ENCODE assay signal across 1 cellular context in the genomic region with DNA sequence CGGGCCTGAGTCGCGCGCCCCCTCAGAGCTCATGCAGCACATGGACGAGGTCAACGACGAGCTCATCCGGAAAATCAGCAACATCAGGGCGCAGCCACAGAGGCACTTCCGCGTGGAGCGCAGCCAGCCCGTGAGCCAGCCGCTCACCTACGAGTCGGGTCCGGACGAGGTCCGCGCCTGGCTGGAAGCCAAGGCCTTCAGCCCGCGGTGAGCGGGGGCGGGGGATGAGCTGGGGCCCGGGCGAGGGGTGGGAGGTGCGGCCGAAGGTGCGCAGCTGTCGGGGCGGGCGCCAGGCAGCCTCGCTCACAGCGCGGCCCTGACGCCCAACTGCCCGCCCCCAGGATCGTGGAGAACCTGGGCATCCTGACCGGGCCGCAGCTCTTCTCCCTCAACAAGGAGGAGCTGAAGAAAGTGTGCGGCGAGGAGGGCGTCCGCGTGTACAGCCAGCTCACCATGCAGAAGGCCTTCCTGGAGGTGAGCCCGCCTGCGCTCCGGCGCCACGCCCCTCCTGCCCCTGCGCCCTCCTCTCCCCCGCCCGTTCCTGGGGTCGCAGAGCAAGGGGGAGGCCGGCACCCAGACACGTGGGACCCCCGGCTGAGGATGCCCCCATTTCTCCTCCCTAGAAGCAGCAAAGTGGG.
A peak's percentile ranks its signal among the peaks of the same experiment; 100 is the strongest.
TF ChIP-seq lines count a peak whose summit lies in the region.

No MANE protein-coding gene starts in this region.

TF ChIP-seq in K562, 482 proteins besides CTCF, POLR2A, EP300 and RAD21 (continued from another document):
- TF ChIP-seq, protein P1, sequence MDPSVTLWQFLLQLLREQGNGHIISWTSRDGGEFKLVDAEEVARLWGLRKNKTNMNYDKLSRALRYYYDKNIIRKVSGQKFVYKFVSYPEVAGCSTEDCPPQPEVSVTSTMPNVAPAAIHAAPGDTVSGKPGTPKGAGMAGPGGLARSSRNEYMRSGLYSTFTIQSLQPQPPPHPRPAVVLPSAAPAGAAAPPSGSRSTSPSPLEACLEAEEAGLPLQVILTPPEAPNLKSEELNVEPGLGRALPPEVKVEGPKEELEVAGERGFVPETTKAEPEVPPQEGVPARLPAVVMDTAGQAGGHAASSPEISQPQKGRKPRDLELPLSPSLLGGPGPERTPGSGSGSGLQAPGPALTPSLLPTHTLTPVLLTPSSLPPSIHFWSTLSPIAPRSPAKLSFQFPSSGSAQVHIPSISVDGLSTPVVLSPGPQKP (CRISPR knock-in tag; IDR thresholded peaks at IDR 0.05) = no peak
- TF ChIP-seq, protein P2, sequence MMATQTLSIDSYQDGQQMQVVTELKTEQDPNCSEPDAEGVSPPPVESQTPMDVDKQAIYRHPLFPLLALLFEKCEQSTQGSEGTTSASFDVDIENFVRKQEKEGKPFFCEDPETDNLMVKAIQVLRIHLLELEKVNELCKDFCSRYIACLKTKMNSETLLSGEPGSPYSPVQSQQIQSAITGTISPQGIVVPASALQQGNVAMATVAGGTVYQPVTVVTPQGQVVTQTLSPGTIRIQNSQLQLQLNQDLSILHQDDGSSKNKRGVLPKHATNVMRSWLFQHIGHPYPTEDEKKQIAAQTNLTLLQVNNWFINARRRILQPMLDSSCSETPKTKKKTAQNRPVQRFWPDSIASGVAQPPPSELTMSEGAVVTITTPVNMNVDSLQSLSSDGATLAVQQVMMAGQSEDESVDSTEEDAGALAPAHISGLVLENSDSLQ (IDR thresholded peaks at IDR 0.05) = no peak
- TF ChIP-seq TFAP4 (CRISPR knock-in tag; IDR thresholded peaks at IDR 0.05; ENCODE audit: borderline replicate concordance) (peak; percentile 44; the same call in 1 of the 2 replicates), E2F6 (IDR thresholded peaks at IDR 0.05; ENCODE audit: borderline replicate concordance in 1 of 2, extremely low read depth in 1 of 2, insufficient read depth in 1 of 2, insufficient read length in 1 of 2, low read depth in 1 of 2, low read length in 1 of 2, poor library complexity in 1 of 2, severe bottlenecking in 1 of 2) (peak; percentile 67 to 81), XRCC5 (IDR thresholded peaks at IDR 0.05; ENCODE audit: low read depth, low read length) (no peak), DDX20 (tag; IDR thresholded peaks at IDR 0.05; ENCODE audit: low read depth) (no peak), RNF2 (IDR thresholded peaks at IDR 0.05) (peak; percentile 42; the same call in 1 of the 2 replicates), ZNF75A (CRISPR knock-in tag; IDR thresholded peaks at IDR 0.05) (no peak), ETV1 (tag; conservative IDR thresholded peaks at IDR 0.05; ENCODE audit: low read depth) (no peak), ELF1 (tag; IDR thresholded peaks at IDR 0.05) (peak; percentile 88), HDGF (IDR thresholded peaks at IDR 0.05) (no peak), CREM (IDR thresholded peaks at IDR 0.05; ENCODE audit: low read depth) (0 out of 2 replicates have a peak, but pooled peaks have one; percentile 30), TAF1 (IDR thresholded peaks at IDR 0.05; ENCODE audit: control insufficient read depth, extremely low read depth, insufficient read depth, low read length, severe bottlenecking) (peak; percentile 45), ZNF764 (CRISPR knock-in tag; IDR thresholded peaks at IDR 0.05; ENCODE audit: low read depth) (no peak), POLR3G (IDR thresholded peaks at IDR 0.05; ENCODE audit: extremely low read depth, insufficient read length, insufficient replicate concordance) (no peak), ZNF76 (CRISPR knock-in tag; IDR thresholded peaks at IDR 0.05; ENCODE audit: borderline replicate concordance) (no peak), HDAC6 (IDR thresholded peaks at IDR 0.05; ENCODE audit: low read depth, low read length) (no peak), U2AF1 (optimal IDR thresholded peaks at IDR 0.05; ENCODE audit: low read depth, low read length) (no peak), RBBP5 (IDR thresholded peaks at IDR 0.05; ENCODE audit: borderline replicate concordance, insufficient read depth, low read length, poor library complexity, severe bottlenecking) (peak; percentile 47), ZNF57 (CRISPR knock-in tag; IDR thresholded peaks at IDR 0.05) (no peak), SPI1 (IDR thresholded peaks at IDR 0.05; ENCODE audit: borderline replicate concordance, low read depth, low read length) (peak; percentile 71; the same call in 1 of the 2 replicates), NCOA6 (IDR thresholded peaks at IDR 0.05) (peak; percentile 82), ZNF639 (CRISPR knock-in tag; conservative IDR thresholded peaks at IDR 0.05 in 1 of 2, IDR thresholded peaks at IDR 0.05 in 1 of 2) (0 out of 4 replicates have a peak, but pooled peaks of 1 of the 2 experiments have one; percentile 26), ZNF384 (IDR thresholded peaks at IDR 0.05; ENCODE audit: low read depth, low read length) (no peak), E2F3 (CRISPR knock-in tag; IDR thresholded peaks at IDR 0.05) (no peak), CXXC5 (CRISPR knock-in tag; IDR thresholded peaks at IDR 0.05) (peak; percentile 64), AFF4 (CRISPR knock-in tag; IDR thresholded peaks at IDR 0.05) (no peak), BHLHE40 (IDR thresholded peaks at IDR 0.05; ENCODE audit: low read length) (peak; percentile 55; the same call in 1 of the 2 replicates), GABPA (tag; conservative IDR thresholded peaks at IDR 0.05; ENCODE audit: low read depth) (no peak), ATF1 (CRISPR knock-in tag; IDR thresholded peaks at IDR 0.05) (no peak), ATF1 (tag; IDR thresholded peaks at IDR 0.05) (peak; percentile 42; the same call in 1 of the 2 replicates), TRIM24 (IDR thresholded peaks at IDR 0.05) (peak in 1 of 2 experiments; percentile 25; a peak in 1 of 4 replicates), ZFX (CRISPR knock-in tag; IDR thresholded peaks at IDR 0.05) (peak; percentile 90)
- TF ChIP-seq, protein P3, sequence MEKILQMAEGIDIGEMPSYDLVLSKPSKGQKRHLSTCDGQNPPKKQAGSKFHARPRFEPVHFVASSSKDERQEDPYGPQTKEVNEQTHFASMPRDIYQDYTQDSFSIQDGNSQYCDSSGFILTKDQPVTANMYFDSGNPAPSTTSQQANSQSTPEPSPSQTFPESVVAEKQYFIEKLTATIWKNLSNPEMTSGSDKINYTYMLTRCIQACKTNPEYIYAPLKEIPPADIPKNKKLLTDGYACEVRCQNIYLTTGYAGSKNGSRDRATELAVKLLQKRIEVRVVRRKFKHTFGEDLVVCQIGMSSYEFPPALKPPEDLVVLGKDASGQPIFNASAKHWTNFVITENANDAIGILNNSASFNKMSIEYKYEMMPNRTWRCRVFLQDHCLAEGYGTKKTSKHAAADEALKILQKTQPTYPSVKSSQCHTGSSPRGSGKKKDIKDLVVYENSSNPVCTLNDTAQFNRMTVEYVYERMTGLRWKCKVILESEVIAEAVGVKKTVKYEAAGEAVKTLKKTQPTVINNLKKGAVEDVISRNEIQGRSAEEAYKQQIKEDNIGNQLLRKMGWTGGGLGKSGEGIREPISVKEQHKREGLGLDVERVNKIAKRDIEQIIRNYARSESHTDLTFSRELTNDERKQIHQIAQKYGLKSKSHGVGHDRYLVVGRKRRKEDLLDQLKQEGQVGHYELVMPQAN (IDR thresholded peaks at IDR 0.05; ENCODE audit: borderline replicate concordance) = no peak
- TF ChIP-seq, protein P4, sequence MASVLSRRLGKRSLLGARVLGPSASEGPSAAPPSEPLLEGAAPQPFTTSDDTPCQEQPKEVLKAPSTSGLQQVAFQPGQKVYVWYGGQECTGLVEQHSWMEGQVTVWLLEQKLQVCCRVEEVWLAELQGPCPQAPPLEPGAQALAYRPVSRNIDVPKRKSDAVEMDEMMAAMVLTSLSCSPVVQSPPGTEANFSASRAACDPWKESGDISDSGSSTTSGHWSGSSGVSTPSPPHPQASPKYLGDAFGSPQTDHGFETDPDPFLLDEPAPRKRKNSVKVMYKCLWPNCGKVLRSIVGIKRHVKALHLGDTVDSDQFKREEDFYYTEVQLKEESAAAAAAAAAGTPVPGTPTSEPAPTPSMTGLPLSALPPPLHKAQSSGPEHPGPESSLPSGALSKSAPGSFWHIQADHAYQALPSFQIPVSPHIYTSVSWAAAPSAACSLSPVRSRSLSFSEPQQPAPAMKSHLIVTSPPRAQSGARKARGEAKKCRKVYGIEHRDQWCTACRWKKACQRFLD (CRISPR knock-in tag; IDR thresholded peaks at IDR 0.05) = 0 out of 2 replicates have a peak, but pooled peaks have one; percentile 36
TF ChIP-seq in K562: peak in this region for 57.
